8 cellular contexts compared by ENCODE assay signal in the genomic region with DNA sequence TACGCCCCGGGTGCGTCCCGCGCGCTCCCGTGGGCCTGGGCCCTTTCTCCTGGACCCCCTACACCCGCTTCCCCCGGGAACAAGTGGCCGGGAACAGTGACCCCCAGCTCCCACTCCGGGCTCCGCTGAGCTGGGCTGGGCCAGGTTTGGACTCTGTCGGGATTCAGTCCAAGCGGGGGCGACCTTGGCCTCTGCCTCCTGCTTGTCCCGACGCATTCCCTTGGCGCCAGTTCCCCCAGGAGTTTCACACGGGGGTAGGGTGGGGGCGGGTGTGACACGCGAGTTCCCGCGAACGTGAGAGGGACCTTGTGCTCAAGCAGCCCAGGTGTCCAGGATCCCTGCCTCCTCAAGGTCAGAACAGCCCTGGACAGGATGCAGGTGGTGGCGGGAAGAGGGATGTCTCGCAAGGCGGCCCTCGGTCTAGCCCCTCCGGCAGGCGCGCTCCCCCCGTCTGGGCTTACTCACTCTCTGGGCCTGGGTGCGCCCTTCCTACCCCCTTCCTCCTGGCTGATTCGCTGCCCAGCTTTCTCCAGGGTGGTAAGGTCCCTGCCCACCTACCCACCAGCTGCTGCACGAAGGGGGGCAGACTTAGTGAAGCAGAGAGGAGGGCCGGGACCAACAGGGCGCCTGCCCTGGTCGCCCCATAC. TPM values are rescaled to one million over a fixed set of nuclear protein-coding genes. Genes with fewer than 3 reads are reported as not detected.
DNase-seq lines count a peak whose midpoint lies in the region; ATAC-seq and TF ChIP-seq lines count a peak whose summit lies in the region.

No MANE protein-coding gene starts in this region.

- H3K9me3 ChIP-seq in AG04450 (ENCODE audit: control insufficient read depth, insufficient read depth, low read length), result no peaks in the 10 kb centered on the region; the same call in 1 of the 2 replicates
- H3K9me3 ChIP-seq in IMR-90 (ENCODE audit: control insufficient read depth, insufficient read depth, low read length), result no peaks in the 10 kb centered on the region
- no peaks in the 10 kb centered on the region for H3K9me3 ChIP-seq in lung (ENCODE audit: control insufficient read depth in 2 of 2, insufficient read depth in 1 of 2, low read length in 1 of 2)
- H3K9me3 ChIP-seq in upper lobe of right lung, result no peaks in the 10 kb centered on the region

- peak overlapping the region; percentile 58 for H2AK5ac ChIP-seq in IMR-90 (ENCODE audit: low read depth, low read length)

- no peak for TF ChIP-seq POLR2A in IMR-90 (IDR thresholded peaks at IDR 0.05; ENCODE audit: low read depth, low read length)

- peak overlapping the region; percentile 96 for H2AK9ac ChIP-seq in IMR-90 (replicated peaks; ENCODE audit: low read depth, low read length, poor library complexity)

- no peak overlapping the region for H3K56ac ChIP-seq in IMR-90 (ENCODE audit: extremely low read depth, insufficient read depth, low read length)

- H2AFZ ChIP-seq in IMR-90 (replicated peaks; ENCODE audit: low read length, poor library complexity), result peak overlapping the region; percentile 96

- peak overlapping the region; percentile 57 to 89; a peak in 2 of 4 replicates for H4K8ac ChIP-seq in IMR-90 (ENCODE audit: low read depth in 2 of 2, low read length in 2 of 2)

- H2BK15ac ChIP-seq in IMR-90 (ENCODE audit: low read depth, low read length), result no peak overlapping the region

- H2BK120ac ChIP-seq in IMR-90 (ENCODE audit: low read depth, low read length), result 0 out of 2 replicates have a peak overlapping the region, but pooled peaks have one; percentile 6

- peak overlapping the region; percentile 87; the same call in 1 of the 2 replicates for H3K14ac ChIP-seq in IMR-90 (replicated peaks; ENCODE audit: low read depth, low read length)

- H4K20me1 ChIP-seq in IMR-90 (ENCODE audit: insufficient read depth, low read length), result peaks cover 10% of the 10 kb centered on the region

- dilution Hi-C loops in IMR-90 (cut with HindIII; ENCODE audit: low sequenced_read_pairs, unreplicated experiment), result no loop called here

- ATAC-seq in IMR-90 (ENCODE audit: low read depth) (no peak), lung (ENCODE audit: insufficient read depth, low FRiP score) (no peak), upper lobe of right lung (no peak), HG03565 (IDR thresholded peaks at IDR 0.05; ENCODE audit: unreplicated experiment) (no peak)

- POLR2A ChIA-PET in AG04450 (lab: Yijun Ruan, JAX) (no interaction called here), IMR-90 (lab: Charles Lee; ENCODE audit: unreplicated experiment) (no interaction called here)

- in situ Hi-C loops in IMR-90 (cut with MboI; ENCODE audit: low sequenced_read_pairs), result no loop called here

- no peak overlapping the region for H3K27ac ChIP-seq in AG04450 (ENCODE audit: low read depth, low read length)
- no peak overlapping the region; the same call in 1 of the 2 replicates for H3K27ac ChIP-seq in IMR-90 (ENCODE audit: insufficient read depth, low read length)
- peak overlapping the region; percentile 91 for H3K27ac ChIP-seq in caudate nucleus (ENCODE audit: low read depth, low read length)
- H3K27ac ChIP-seq in lung (ENCODE audit: low read depth in 1 of 2, low read length in 1 of 2), result peak overlapping the region; percentile 96 to 100
- H3K27ac ChIP-seq in upper lobe of right lung, result peak overlapping the region; percentile 93

- H3K4me2 ChIP-seq in IMR-90 (ENCODE audit: low read depth, low read length), result peak overlapping the region; percentile 89

- no peaks in the 10 kb centered on the region for H3K9me1 ChIP-seq in IMR-90 (ENCODE audit: insufficient read depth, low read length)

- CTCF ChIA-PET in AG04450 (lab: Charles Lee), result no interaction called here
- CTCF ChIA-PET in IMR-90 (lab: Yijun Ruan, JAX), result no interaction called here

- intact Hi-C loops in IMR-90 (cut with micrococcal nuclease), result no loop called here
- intact Hi-C loops in upper lobe of right lung (cut with DNase I), result no loop called here

- BruUV-seq in IMR-90 (replicated peaks; lab: Mats Ljungman, UMichigan), result no TSS peak

- H3K79me1 ChIP-seq in IMR-90 (ENCODE audit: low read depth in 1 of 2, low read length in 2 of 2), result peaks cover 0 to 23% of the 10 kb centered on the region in 2 experiments; a peak in 1 of 4 replicates

- no peak overlapping the region for H4K5ac ChIP-seq in IMR-90 (ENCODE audit: low read depth, low read length)

- H3K9ac ChIP-seq in IMR-90 (ENCODE audit: low read depth, low read length), result peak overlapping the region; percentile 34; the same call in 1 of the 2 replicates

- 7% methylated on average over 18 of the region's 39 CpGs; no CpG with 5 or more reads in 1 of the 2 experiments for WGBS in IMR-90 (ENCODE audit: extremely low coverage in 2 of 2, insufficient read length in 1 of 2), 2 experiments
- 4 to 5% methylated on average over 29 to 39 of the region's 39 CpGs for WGBS in lung, 2 donors

- peaks cover 2% of the 10 kb centered on the region; the same call in 1 of the 2 replicates for H3K36me3 ChIP-seq in IMR-90 (ENCODE audit: control insufficient read depth, insufficient read depth, low read length)
- peaks cover 0 to 8% of the 10 kb centered on the region in 2 donors for H3K36me3 ChIP-seq in lung (ENCODE audit: control insufficient read depth in 2 of 2, insufficient read depth in 2 of 2, low read length in 2 of 2)
- no peaks in the 10 kb centered on the region for H3K36me3 ChIP-seq in upper lobe of right lung

- H3K4ac ChIP-seq in IMR-90 (ENCODE audit: low read depth, low read length), result peak overlapping the region; percentile 92

- H3K23ac ChIP-seq in IMR-90 (ENCODE audit: low read depth, low read length), result no peak overlapping the region

- H2BK20ac ChIP-seq in IMR-90 (ENCODE audit: low read depth, low read length), result no peak overlapping the region

- TF ChIP-seq CTCF in AG04450 (IDR thresholded peaks at IDR 0.05; ENCODE audit: low read depth, low read length) (no peak), IMR-90 (conservative IDR thresholded peaks at IDR 0.05; ENCODE audit: low read depth, low read length) (no peak), lung (IDR thresholded peaks at IDR 0.05; ENCODE audit: control extremely low read depth, extremely low read depth) (no peak), upper lobe of right lung (IDR thresholded peaks at IDR 0.05) (no peak)

- DNase-seq in AG04450 (ENCODE audit: low read depth, low spot score), result no peak
- peak; percentile 9 for DNase-seq in IMR-90
- DNase-seq in caudate nucleus (lab: John Stamatoyannopoulos, UW), result peak in 2 of 61 donors; percentile 22 to 64
- DNase-seq in lung (ENCODE audit: low spot score), result no peak
- DNase-seq in upper lobe of right lung, result no peak
- DNase-seq in stimulated activated CD4-positive, alpha-beta T cell treated with anti-CD3 and anti-CD28 coated beads, Interleukin-2, amount 100 ng/mL, for 48 hours, result no peak
- no peak for DNase-seq in mesenteric fat pad (ENCODE audit: low spot score)

- H3K4me1 ChIP-seq in IMR-90 (ENCODE audit: control insufficient read depth, insufficient read depth, low read length) (peaks cover 15% of the 10 kb centered on the region), lung (ENCODE audit: control insufficient read depth in 2 of 2, insufficient read depth in 2 of 2, low read length in 2 of 2) (peaks cover 0 to 17% of the 10 kb centered on the region in 2 donors), upper lobe of right lung (peaks cover 40% of the 10 kb centered on the region)

- no peaks in the 10 kb centered on the region for H3K27me3 ChIP-seq in AG04450 (ENCODE audit: control insufficient read depth, insufficient read depth, low read length)
- no peaks in the 10 kb centered on the region for H3K27me3 ChIP-seq in IMR-90 (ENCODE audit: control insufficient read depth, insufficient read depth, low read length)
- H3K27me3 ChIP-seq in lung (ENCODE audit: control insufficient read depth, insufficient read depth), result no peaks in the 10 kb centered on the region
- H3K27me3 ChIP-seq in upper lobe of right lung, result peaks cover 12% of the 10 kb centered on the region

- TF ChIP-seq RAD21 in IMR-90 (IDR thresholded peaks at IDR 0.05; ENCODE audit: low read length), result no peak

- no peak overlapping the region for H4K91ac ChIP-seq in IMR-90 (ENCODE audit: insufficient read depth, low read depth, low read length)

- peak overlapping the region; percentile 70 for H3K4me3 ChIP-seq in AG04450 (ENCODE audit: low read depth, low read length)
- H3K4me3 ChIP-seq in IMR-90 (ENCODE audit: insufficient read depth, low read depth, low read length), result peak overlapping the region; percentile 99
- peak overlapping the region; percentile 75 for H3K4me3 ChIP-seq in lung
- H3K4me3 ChIP-seq in upper lobe of right lung, result peak overlapping the region; percentile 66

- H2BK5ac ChIP-seq in IMR-90 (ENCODE audit: low read depth, low read length, poor library complexity, severe bottlenecking), result peak overlapping the region; percentile 43

- no peak overlapping the region for H3K18ac ChIP-seq in IMR-90 (ENCODE audit: low read depth, low read length)

RNA-seq across cellular contexts. Expression of a gene that starts 0.8 kb away (rescaled TPM):
- polyA plus RNA-seq in AG04450 (2011; rRNA removed) (28.2 and 43.8 TPM in 2 replicates), IMR-90 (2012; rRNA removed) (123 and 149 TPM in 2 replicates), lung (100 to 1,000 TPM; 194 to 216 TPM)
- 6.6 and 9.3 TPM in 2 replicates for polyA minus RNA-seq in AG04450 (2011; rRNA and poly(A)+ RNA removed)
- total RNA-seq in IMR-90 (2012; rRNA removed) (18.1 and 20.3 TPM in 2 replicates), lung (100 to 1,000 TPM; 135 to 267 TPM), upper lobe of right lung (191 TPM), mesenteric fat pad (82.8 TPM)
- 196 and 200 TPM in 2 replicates for polyA plus RNA-seq in IMR-90 (2012; cell fraction: cytosol; rRNA removed)
- polyA plus RNA-seq in IMR-90 (2012; cell fraction: nucleus; rRNA removed; ENCODE audit: low replicate concordance), result 61.5 and 154 TPM in 2 replicates

RNA-seq across cellular contexts. Expression of a gene that starts 11.3 kb away (rescaled TPM):
- polyA plus RNA-seq in AG04450 (2011; rRNA removed), result 0.74 and 0.86 TPM in 2 replicates
- polyA minus RNA-seq in AG04450 (2011; rRNA and poly(A)+ RNA removed), result not detected in 2 replicates
- not detected in 2 replicates for total RNA-seq in IMR-90 (2012; rRNA removed)
- polyA plus RNA-seq in IMR-90 (2012; rRNA removed), result 0.21 and 1.0 TPM in 2 replicates
- polyA plus RNA-seq in IMR-90 (2012; cell fraction: cytosol; rRNA removed), result 0.41 TPM in 1 of 2 replicates, not detected in the other
- 1.0 and 1.7 TPM in 2 replicates for polyA plus RNA-seq in IMR-90 (2012; cell fraction: nucleus; rRNA removed; ENCODE audit: low replicate concordance)
- 100 to 1,000 TPM in 1 of 2 donors, 10 to 100 TPM in 1; 72.8 to 422 TPM for total RNA-seq in lung
- polyA plus RNA-seq in lung, result 100 to 1,000 TPM; 181 to 465 TPM
- total RNA-seq in upper lobe of right lung, result 96.2 TPM
- total RNA-seq in mesenteric fat pad, result 64.8 TPM

RNA-seq across cellular contexts. Expression of a gene that starts 15.7 kb away (rescaled TPM):
- 1.7 and 1.9 TPM in 2 replicates for polyA plus RNA-seq in AG04450 (2011; rRNA removed)
- polyA minus RNA-seq in AG04450 (2011; rRNA and poly(A)+ RNA removed), result 0.22 and 0.64 TPM in 2 replicates
- total RNA-seq in IMR-90 (2012; rRNA removed), result 4.2 and 5.7 TPM in 2 replicates
- polyA plus RNA-seq in IMR-90 (2012; rRNA removed), result 6.4 and 9.4 TPM in 2 replicates
- polyA plus RNA-seq in IMR-90 (2012; cell fraction: cytosol; rRNA removed), result 9.8 and 13.3 TPM in 2 replicates
- polyA plus RNA-seq in IMR-90 (2012; cell fraction: nucleus; rRNA removed; ENCODE audit: low replicate concordance), result 10.7 and 48.6 TPM in 2 replicates
- 10 to 100 TPM in 1 of 2 donors, 1 to 10 TPM in 1; 5.8 to 20.8 TPM for total RNA-seq in lung
- polyA plus RNA-seq in lung, result 10 to 100 TPM; 12.8 to 16.0 TPM
- total RNA-seq in upper lobe of right lung, result 7.9 TPM
- 22.7 TPM for total RNA-seq in mesenteric fat pad

RNA-seq across cellular contexts. Expression of a gene that starts 51.0 kb away (rescaled TPM):
- polyA plus RNA-seq in AG04450 (2011; rRNA removed) (1.5 and 2.0 TPM in 2 replicates), IMR-90 (2012; rRNA removed) (6.3 and 8.5 TPM in 2 replicates), lung (1 to 10 TPM; 1.1 to 2.6 TPM)
- polyA minus RNA-seq in AG04450 (2011; rRNA and poly(A)+ RNA removed), result 0.83 TPM in 2 replicates
- total RNA-seq in IMR-90 (2012; rRNA removed) (2.7 and 3.9 TPM in 2 replicates), lung (1 to 10 TPM; 3.0 to 5.4 TPM), upper lobe of right lung (1.5 TPM), mesenteric fat pad (2.1 TPM)
- 5.9 and 17.0 TPM in 2 replicates for polyA plus RNA-seq in IMR-90 (2012; cell fraction: cytosol; rRNA removed)
- 5.2 and 13.9 TPM in 2 replicates for polyA plus RNA-seq in IMR-90 (2012; cell fraction: nucleus; rRNA removed; ENCODE audit: low replicate concordance)

RNA-seq across cellular contexts. Expression of a gene that starts 55.8 kb away (rescaled TPM):
- 36.0 and 48.0 TPM in 2 replicates for polyA plus RNA-seq in AG04450 (2011; rRNA removed)
- polyA minus RNA-seq in AG04450 (2011; rRNA and poly(A)+ RNA removed), result 43.6 and 52.1 TPM in 2 replicates
- total RNA-seq in IMR-90 (2012; rRNA removed), result 19.4 and 21.5 TPM in 2 replicates
- polyA plus RNA-seq in IMR-90 (2012; rRNA removed), result 61.6 and 74.5 TPM in 2 replicates
- 55.0 and 55.6 TPM in 2 replicates for polyA plus RNA-seq in IMR-90 (2012; cell fraction: cytosol; rRNA removed)
- polyA plus RNA-seq in IMR-90 (2012; cell fraction: nucleus; rRNA removed; ENCODE audit: low replicate concordance), result 408 and 869 TPM in 2 replicates
- 100 to 1,000 TPM in 1 of 2 donors, 10 to 100 TPM in 1; 64.7 to 113 TPM for total RNA-seq in lung
- polyA plus RNA-seq in lung, result 10 to 100 TPM; 40.2 to 62.6 TPM
- total RNA-seq in upper lobe of right lung, result 74.8 TPM
- 87.1 TPM for total RNA-seq in mesenteric fat pad

Comparison
In these comparisons a context has a peak if more than half of its experiments do, and no peak if none do; other contexts are left out.
1. H3K27ac ChIP-seq: peak in caudate nucleus (single experiment), lung (2 of 2) and upper lobe of right lung (single experiment); none in AG04450 (single experiment) and IMR-90 (single experiment).
2. RNA of a gene that starts 11.3 kb away (total RNA-seq): 72.8 to 422 TPM in lung, 96.2 TPM in upper lobe of right lung (single experiment) and 64.8 TPM in mesenteric fat pad (single experiment); not detected in IMR-90; every median in the first group is over 10 times any median in the second.
3. Peak in every context shown above with its lines, with median percentiles within 50 percentile points of each other: H3K4me3 ChIP-seq.